In the genomic region with DNA sequence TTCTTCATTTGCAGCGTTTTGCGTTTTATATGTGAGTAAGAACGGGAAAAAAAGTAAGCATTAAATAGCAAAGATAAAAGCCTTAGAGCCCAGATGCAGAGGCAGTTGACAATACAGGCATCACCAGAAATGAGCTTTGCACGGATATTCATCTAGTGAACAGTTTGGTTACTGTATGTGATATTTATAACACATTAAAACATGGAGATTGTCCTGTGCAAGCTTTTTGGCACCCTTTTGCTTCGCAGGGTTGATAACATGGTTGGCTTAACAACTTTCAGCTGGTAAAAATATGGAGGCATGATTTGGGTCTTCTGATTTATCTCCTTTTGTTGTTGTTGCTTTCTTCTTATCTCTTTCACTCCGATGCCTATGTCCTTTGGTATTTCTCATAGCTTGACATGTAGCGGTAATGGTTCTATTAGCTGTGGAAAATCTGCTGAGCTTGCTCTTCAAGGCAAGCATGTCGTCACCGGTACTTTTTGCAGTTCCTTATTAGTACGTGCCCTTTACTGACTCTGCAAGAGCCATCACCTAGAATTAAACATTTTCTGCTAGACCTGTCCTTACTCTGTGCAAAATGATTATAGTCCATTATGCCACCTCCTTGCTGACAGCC, we compare ENCODE assay signal across 20 cellular contexts.
DNase-seq lines count a peak whose midpoint lies in the region; ATAC-seq and TF ChIP-seq lines count a peak whose summit lies in the region.
"Had no signal": no experiment of that assay in that cellular context is flagged by ENCODE, and none has a peak within 500 bp of the region (broad histone marks: within the 10 kb centered on the region; RNA-seq: fewer than 3 reads in every experiment).

No MANE protein-coding gene starts in this region.

- ATAC-seq in heart right ventricle: peak in 5 of 8 donors; percentile 46 to 63 (median 50)
- ATAC-seq in left cardiac atrium: no peak
- no peak for ATAC-seq in HG03095 (IDR thresholded peaks at IDR 0.05; ENCODE audit: unreplicated experiment)
- no peak for ATAC-seq in GM18858 (IDR thresholded peaks at IDR 0.05; ENCODE audit: unreplicated experiment)
- ATAC-seq: Panc1 had no signal

- peak overlapping the region in 2 of 10 donors; percentile 4 to 13 for H3K27ac ChIP-seq in heart right ventricle
- peak overlapping the region; percentile 99 for H3K27ac ChIP-seq in SJCRH30
- H3K27ac ChIP-seq in neural cell (ENCODE audit: low read length): peak overlapping the region; percentile 84
- H3K27ac ChIP-seq: SJSA1 had no signal

- no peaks in the 10 kb centered on the region for H3K36me3 ChIP-seq in heart right ventricle
- peaks cover 6% of the 10 kb centered on the region; the same call in 1 of the 2 replicates for H3K36me3 ChIP-seq in SJCRH30
- H3K36me3 ChIP-seq in neural cell (ENCODE audit: insufficient read depth, low read length): no peaks in the 10 kb centered on the region
- H3K36me3 ChIP-seq: SJSA1 had no signal

- H3K9me3 ChIP-seq in heart right ventricle: no peaks in the 10 kb centered on the region
- no peaks in the 10 kb centered on the region for H3K9me3 ChIP-seq in SJCRH30 (replicated peaks)
- no peaks in the 10 kb centered on the region for H3K9me3 ChIP-seq in neural cell (ENCODE audit: low read length)
- H3K9me3 ChIP-seq: SJSA1 had no signal

- TF ChIP-seq CTCF in heart right ventricle (IDR thresholded peaks at IDR 0.05) (no peak), neural cell (IDR thresholded peaks at IDR 0.05; ENCODE audit: poor library complexity, severe bottlenecking) (no peak)

- peak overlapping the region; percentile 39 for H3K9ac ChIP-seq in neural cell (ENCODE audit: low read length)

- H3K4me1 ChIP-seq in heart right ventricle (peaks cover 0 to 20% (median 0%) of the 10 kb centered on the region in 9 donors), SJCRH30 (peaks cover 48% of the 10 kb centered on the region)
- H3K4me1 ChIP-seq: SJSA1 had no signal

- TF ChIP-seq RAD21 in neural cell (conservative IDR thresholded peaks at IDR 0.05): no peak

- intact Hi-C loops in heart right ventricle (cut with DNase I): no loop called here
- intact Hi-C loops in left cardiac atrium (cut with DNase I): no loop called here

- no peaks in the 10 kb centered on the region for H3K79me2 ChIP-seq in neural cell (replicated peaks; ENCODE audit: insufficient read depth, low read length)

- no peak for DNase-seq in heart right ventricle
- DNase-seq in left cardiac atrium: no peak
- DNase-seq in SJCRH30: no peak
- DNase-seq in NCI-H2081 (lab: John Stamatoyannopoulos, UW): no peak
- DNase-seq: EL; GF-D8; GOT3; Kasumi-1; NCI-H1417; NCI-H2029; NCI-H2171; NCI-H345; NCI-H524; NCI-H774; NK-92 treated with Interleukin-12 subunit alpha and Interleukin-12 subunit beta, amount 100 ng/mL, for 24 hours had no signal

- no peaks in the 10 kb centered on the region for H4K20me1 ChIP-seq in neural cell (ENCODE audit: insufficient read depth)

- peaks cover 4% of the 10 kb centered on the region for H3F3A ChIP-seq in neural cell (ENCODE audit: insufficient read depth, low read length, poor library complexity, severe bottlenecking)

- H3K27me3 ChIP-seq in heart right ventricle (no peaks in the 10 kb centered on the region), SJCRH30 (no peaks in the 10 kb centered on the region), neural cell (ENCODE audit: insufficient read depth, low read depth, low read length) (no peaks in the 10 kb centered on the region)
- H3K27me3 ChIP-seq: SJSA1 had no signal

- peak; percentile 68 for TF ChIP-seq EP300 in neural cell (conservative IDR thresholded peaks at IDR 0.05; ENCODE audit: poor library complexity, severe bottlenecking)

- 53 to 59% methylated on average over 10 of the region's 10 CpGs for WGBS in heart right ventricle, 2 donors

- H3K4me3 ChIP-seq in heart right ventricle (peak overlapping the region in 4 of 10 donors; percentile 2 to 20 (median 6)), SJCRH30 (peak overlapping the region; percentile 59), neural cell (ENCODE audit: low read length) (peak overlapping the region; percentile 47)
- H3K4me3 ChIP-seq: SJSA1 had no signal

- H2AFZ ChIP-seq in neural cell (ENCODE audit: low read depth, low read length): no peak overlapping the region

- H3K4me2 ChIP-seq in neural cell (ENCODE audit: low read length): peak overlapping the region; percentile 10

- no peaks in the 10 kb centered on the region for H3K9me2 ChIP-seq in neural cell (ENCODE audit: insufficient read depth, low read length)

TF ChIP-seq in neural cell, 6 proteins besides CTCF, POLR2A, EP300 and RAD21:
- TF ChIP-seq SMC3 (conservative IDR thresholded peaks at IDR 0.05; ENCODE audit: poor library complexity): no peak
- peak; percentile 69 for TF ChIP-seq POLR2AphosphoS5 (IDR thresholded peaks at IDR 0.05)

Comparison
In these comparisons a context has a peak if more than half of its experiments do, and no peak if none do; other contexts are left out.
1. ATAC-seq: peak in heart right ventricle (5 of 8); none in left cardiac atrium (0 of 2), HG03095 (single experiment) and GM18858 (single experiment).